Comparison of ENCODE assay signal across 19 cellular contexts in the genomic region with DNA sequence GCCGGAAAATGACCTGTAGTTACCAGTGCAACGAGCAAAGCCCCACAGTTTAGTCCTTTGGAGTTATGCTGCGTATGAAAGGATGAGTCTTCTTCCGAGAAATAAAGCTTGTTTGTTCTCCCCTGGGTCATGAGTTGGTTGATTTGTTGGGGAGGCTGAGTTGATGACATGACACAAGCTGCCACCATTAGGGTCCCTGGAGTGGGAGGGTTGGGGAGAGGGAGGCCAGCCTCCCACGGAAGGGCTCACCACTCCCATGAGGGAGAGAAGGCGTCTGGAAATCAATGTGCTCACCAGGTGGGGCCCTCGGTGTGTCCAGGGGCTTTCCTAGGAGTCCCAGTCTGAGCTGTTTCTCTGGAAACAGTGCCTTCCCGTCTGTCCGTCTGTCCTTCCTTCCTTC. TPM values are rescaled to one million over a fixed set of nuclear protein-coding genes. Genes with fewer than 3 reads are reported as not detected.
DNase-seq lines count a peak whose midpoint lies in the region; ATAC-seq and TF ChIP-seq lines count a peak whose summit lies in the region.
"Had no signal": no experiment of that assay in that cellular context is flagged by ENCODE, and none has a peak within 500 bp of the region (broad histone marks: within the 10 kb centered on the region; RNA-seq: fewer than 3 reads in every experiment).

No MANE protein-coding gene starts in this region.

- peak overlapping the region in 7 of 11 experiments; percentile 9 to 48 (median 37); a peak in 10 of 22 replicates for H3K9ac ChIP-seq in BLaER1 treated with 17β-estradiol and CSF1 and Interleukin-3, amounts not matched to agents 10 nM and 100 nM

- intact Hi-C loops in vagina (cut with DNase I), result no loop called here

- H3K4me1 ChIP-seq in BLaER1 treated with 17β-estradiol and CSF1 and Interleukin-3, amounts not matched to agents 10 nM and 100 nM, result peaks cover 56 to 78% (median 71%) of the 10 kb centered on the region in 10 experiments
- no peaks in the 10 kb centered on the region for H3K4me1 ChIP-seq in vagina

- no peak for TF ChIP-seq CTCF in vagina (IDR thresholded peaks at IDR 0.05)

- H3K36me3 ChIP-seq in BLaER1 treated with 17β-estradiol and CSF1 and Interleukin-3, amounts not matched to agents 10 nM and 100 nM, result no peaks in the 10 kb centered on the region
- no peaks in the 10 kb centered on the region for H3K36me3 ChIP-seq in vagina

- H4K20me1 ChIP-seq in BLaER1 treated with 17β-estradiol and CSF1 and Interleukin-3, amounts not matched to agents 10 nM and 100 nM, result no peaks in the 10 kb centered on the region

- no peak overlapping the region; a peak in 2 of 20 replicates for H3K4me3 ChIP-seq in BLaER1 treated with 17β-estradiol and CSF1 and Interleukin-3, amounts not matched to agents 10 nM and 100 nM
- H3K4me3 ChIP-seq in vagina, result no peak overlapping the region

- no peaks in the 10 kb centered on the region; a peak in 1 of 22 replicates for H3K9me3 ChIP-seq in BLaER1 treated with 17β-estradiol and CSF1 and Interleukin-3, amounts not matched to agents 10 nM and 100 nM (replicated peaks in 1 of 11)
- no peaks in the 10 kb centered on the region for H3K9me3 ChIP-seq in vagina

- TF ChIP-seq POLR2A in vagina (IDR thresholded peaks at IDR 0.05), result no peak

- H3K27me3 ChIP-seq in BLaER1 treated with 17β-estradiol and CSF1 and Interleukin-3, amounts not matched to agents 10 nM and 100 nM, result no peaks in the 10 kb centered on the region
- no peaks in the 10 kb centered on the region for H3K27me3 ChIP-seq in vagina

- ATAC-seq in left lobe of liver, result no peak
- no peak for ATAC-seq in GM19455 (IDR thresholded peaks at IDR 0.05; ENCODE audit: unreplicated experiment)
- no peak for ATAC-seq in HG02642 (IDR thresholded peaks at IDR 0.05; ENCODE audit: poor library complexity, unreplicated experiment)

- peak overlapping the region; percentile 55 to 97 (median 94) for H3K4me2 ChIP-seq in BLaER1 treated with 17β-estradiol and CSF1 and Interleukin-3, amounts not matched to agents 10 nM and 100 nM

- H3K27ac ChIP-seq in BLaER1 treated with 17β-estradiol and CSF1 and Interleukin-3, amounts not matched to agents 10 nM and 100 nM, result peak overlapping the region in 9 of 11 experiments; percentile 30 to 91 (median 80); a peak in 17 of 22 replicates
- peak overlapping the region; percentile 90 for H3K27ac ChIP-seq in angular gyrus (ENCODE audit: low read depth, low read length)
- peak overlapping the region; percentile 87 for H3K27ac ChIP-seq in substantia nigra (ENCODE audit: low read depth, low read length, poor library complexity, severe bottlenecking)
- no peak overlapping the region for H3K27ac ChIP-seq in vagina
- H3K27ac ChIP-seq: RWPE1 had no signal

- peak; percentile 43 for DNase-seq in left lobe of liver (ENCODE audit: low spot score)
- peak in 8 of 49 donors; percentile 25 to 53 (median 36) for DNase-seq in substantia nigra (lab: John Stamatoyannopoulos, UW)
- DNase-seq in vagina (ENCODE audit: extremely low spot score in 2 of 2), result no peak
- DNase-seq: AML-193; CD4-positive, alpha-beta memory T cell; DMS79; H9; MV-4-11; NCI-H1417; NCI-H1930; NCI-H446; NCI-H748 treated with DMSO at 0.1 percent for 48 hours had no signal

RNA-seq across cellular contexts. Expression of gene DGKD, which starts 7.4 kb away (rescaled TPM):
- total RNA-seq in left lobe of liver, result 17.9 TPM
- total RNA-seq in vagina, result 13.3 TPM

RNA-seq across cellular contexts. Expression of gene SAG, which starts 39.3 kb away (rescaled TPM):
- total RNA-seq in left lobe of liver, result not detected
- total RNA-seq in vagina, result not detected
- total RNA-seq: H9, HT1080, LHCN-M2 had no signal
